Comparison of ENCODE assay signal across 24 cellular contexts in genomic region chr21:35857082-35857481, GRCh38.
"Had no signal": no experiment of that assay in that cellular context is flagged by ENCODE, and none has a peak within 500 bp of the region (broad histone marks: within the 10 kb centered on the region; RNA-seq: fewer than 3 reads in every experiment).

No MANE protein-coding gene starts in this region.

- H3K36me3 ChIP-seq: neural progenitor cell, neutrophil, ovary, sigmoid colon, spleen, tibial nerve, uterus had no signal

- H3K4me1 Mint-ChIP-seq: naive B cell; natural killer cell; nephron progenitor cell; neural progenitor cell; stimulated activated effector memory CD8-positive, alpha-beta T cell treated with anti-CD3 and anti-CD28 coated beads, Interleukin-12 subunit alpha, Interleukin-12 subunit beta, amount 100 ng/mL, for 72 hours had no signal

- H3K27me3 ChIP-seq: neural progenitor cell, neutrophil, ovary, tibial nerve, uterus had no signal

- H3K4me2 ChIP-seq: neural progenitor cell had no signal

- H3K27ac ChIP-seq: neural progenitor cell, neutrophil, ovary, sigmoid colon, spleen, tibial nerve, uterus had no signal

- H3K4me1 ChIP-seq: neural progenitor cell, sigmoid colon, spleen had no signal

- H3K4me3 ChIP-seq: lung, neural progenitor cell, ovary, sigmoid colon, spleen, tibial nerve, uterus had no signal

- H3K9me3 Mint-ChIP-seq: mesothelial cell of epicardium; naive B cell; natural killer cell; nephron progenitor cell; neural progenitor cell; stimulated activated effector memory CD8-positive, alpha-beta T cell treated with anti-CD3 and anti-CD28 coated beads, Interleukin-12 subunit alpha, Interleukin-12 subunit beta, amount 100 ng/mL, for 72 hours; stimulated activated naive CD8-positive, alpha-beta T cell treated with anti-CD3 and anti-CD28 coated beads, Interleukin-15, Interleukin-2, amounts not matched to agents 100 ng/mL and 50 ng/mL, for 24 hours; type B pancreatic cell had no signal

- ATAC-seq: left lobe of liver; natural killer cell; right cardiac atrium; stimulated activated effector memory CD8-positive, alpha-beta T cell treated with anti-CD3 and anti-CD28 coated beads, Interleukin-12 subunit alpha, Interleukin-12 subunit beta, amount 100 ng/mL, for 72 hours had no signal

- H2AFZ ChIP-seq: neural progenitor cell had no signal

- DNase-seq: islet precursor cell; mesendoderm; naive B cell; natural killer cell; nephron progenitor cell; occipital lobe; ovary; right cardiac atrium; sigmoid colon; small intestine; spleen; stimulated activated CD4-positive, alpha-beta T cell treated with anti-CD3 and anti-CD28 coated beads, Interleukin-4, amount 100 ng/mL, for 24 hours; stimulated activated naive CD4-positive, alpha-beta T cell; uterus had no signal

- H3K9ac ChIP-seq: neural progenitor cell had no signal

- H3K27ac Mint-ChIP-seq: mesothelial cell of epicardium; naive B cell; natural killer cell; nephron progenitor cell; neural progenitor cell; progenitor cell of endocrine pancreas; stimulated activated effector memory CD8-positive, alpha-beta T cell treated with anti-CD3 and anti-CD28 coated beads, Interleukin-12 subunit alpha, Interleukin-12 subunit beta, amount 100 ng/mL, for 72 hours; stimulated activated naive CD8-positive, alpha-beta T cell treated with anti-CD3 and anti-CD28 coated beads, Interleukin-15, Interleukin-2, amounts not matched to agents 100 ng/mL and 50 ng/mL, for 24 hours; type B pancreatic cell had no signal

- H3K4me3 Mint-ChIP-seq: mesothelial cell of epicardium; natural killer cell; nephron progenitor cell; neural progenitor cell; stimulated activated effector memory CD8-positive, alpha-beta T cell treated with anti-CD3 and anti-CD28 coated beads, Interleukin-12 subunit alpha, Interleukin-12 subunit beta, amount 100 ng/mL, for 72 hours; stimulated activated naive CD8-positive, alpha-beta T cell treated with anti-CD3 and anti-CD28 coated beads, Interleukin-15, Interleukin-2, amounts not matched to agents 100 ng/mL and 50 ng/mL, for 24 hours; type B pancreatic cell had no signal

- H3K36me3 Mint-ChIP-seq: mesothelial cell of epicardium; naive B cell; natural killer cell; neural progenitor cell; stimulated activated effector memory CD8-positive, alpha-beta T cell treated with anti-CD3 and anti-CD28 coated beads, Interleukin-12 subunit alpha, Interleukin-12 subunit beta, amount 100 ng/mL, for 72 hours; type B pancreatic cell had no signal

- H3K9me3 ChIP-seq: neutrophil, ovary, sigmoid colon, spleen, tibial nerve, uterus had no signal
